10 cellular contexts compared by ENCODE assay signal in genomic region chr7:155918720-155919399, GRCh38.
DNase-seq lines count a peak whose midpoint lies in the region; ATAC-seq and TF ChIP-seq lines count a peak whose summit lies in the region.
"Had no signal": no experiment of that assay in that cellular context is flagged by ENCODE, and none has a peak within 500 bp of the region (broad histone marks: within the 10 kb centered on the region; RNA-seq: fewer than 3 reads in every experiment).

No MANE protein-coding gene starts in this region.

- no peak for ATAC-seq in GM18861 (IDR thresholded peaks at IDR 0.05; ENCODE audit: unreplicated experiment)

- H3K4me2 ChIP-seq in osteoblast (ENCODE audit: insufficient read depth, low read length), result no peak overlapping the region

- H2AFZ ChIP-seq in osteoblast (ENCODE audit: low read length), result no peak overlapping the region

- no peaks in the 10 kb centered on the region for H3K36me3 ChIP-seq in SJCRH30
- H3K36me3 ChIP-seq in osteoblast (ENCODE audit: insufficient read depth, low read length), result no peaks in the 10 kb centered on the region
- H3K36me3 ChIP-seq: spleen had no signal

- peak; percentile 66 for DNase-seq in GOT3 (lab: John Stamatoyannopoulos, UW)
- peak; percentile 15 to 47 for DNase-seq in SJCRH30
- DNase-seq in fibroblast of the conjunctiva (ENCODE audit: low read depth), result peak; percentile 86
- peak; percentile 89 for DNase-seq in osteoblast (ENCODE audit: insufficient read length, low spot score, missing footprints)
- DNase-seq in nucleus accumbens (lab: John Stamatoyannopoulos, UW), result no peak
- DNase-seq in GM10266 (ENCODE audit: extremely low spot score), result no peak
- DNase-seq in NCI-H1694 treated with DMSO at 0.1 percent for 48 hours (lab: John Stamatoyannopoulos, UW), result no peak
- DNase-seq: NCI-H2227 treated with DMSO at 0.1 percent for 48 hours had no signal

- H3K79me2 ChIP-seq in osteoblast (ENCODE audit: insufficient read depth, low read length), result no peaks in the 10 kb centered on the region

- H4K20me1 ChIP-seq in osteoblast (ENCODE audit: insufficient read depth, low read length), result no peaks in the 10 kb centered on the region

- no peaks in the 10 kb centered on the region for H3K9me3 ChIP-seq in SJCRH30 (replicated peaks)
- H3K9me3 ChIP-seq in osteoblast (ENCODE audit: low read depth, low read length), result peaks cover 2% of the 10 kb centered on the region
- H3K9me3 ChIP-seq: spleen had no signal

- H3K27ac ChIP-seq in SJCRH30 (no peak overlapping the region), osteoblast (ENCODE audit: low read depth, low read length) (no peak overlapping the region)
- H3K27ac ChIP-seq: spleen had no signal

- TF ChIP-seq CTCF in osteoblast (IDR thresholded peaks at IDR 0.05; ENCODE audit: extremely low read depth, low read depth, low read length), result no peak
- no peak for TF ChIP-seq CTCF in GM10266 (IDR thresholded peaks at IDR 0.05; ENCODE audit: control insufficient read depth, insufficient read depth, low read depth, missing control alignments)

- H3K27me3 ChIP-seq in SJCRH30 (peaks cover 22% of the 10 kb centered on the region; the same call in 1 of the 2 replicates), osteoblast (ENCODE audit: insufficient read depth, low read length) (no peaks in the 10 kb centered on the region)

- H3K4me3 ChIP-seq in SJCRH30 (no peak overlapping the region), osteoblast (ENCODE audit: insufficient read depth, low read length) (no peak overlapping the region)
- H3K4me3 ChIP-seq: spleen had no signal

- H3K4me1 ChIP-seq in SJCRH30 (no peaks in the 10 kb centered on the region), osteoblast (ENCODE audit: insufficient read depth, low read length) (no peaks in the 10 kb centered on the region)
- H3K4me1 ChIP-seq: spleen had no signal

Comparison
In these comparisons a context has a peak if more than half of its experiments do, and no peak if none do; other contexts are left out.
1. DNase-seq: peak in GOT3 (single experiment), SJCRH30 (2 of 2), fibroblast of the conjunctiva (single experiment) and osteoblast (single experiment); none in nucleus accumbens (0 of 56), GM10266 (single experiment) and NCI-H1694 treated with DMSO at 0.1 percent for 48 hours (single experiment).